ENCODE assay signal across 16 cellular contexts in genomic region chrX:9612146-9612505, GRCh38.
"Had no signal": no experiment of that assay in that cellular context is flagged by ENCODE, and none has a peak within 500 bp of the region (broad histone marks: within the 10 kb centered on the region; RNA-seq: fewer than 3 reads in every experiment).

No MANE protein-coding gene starts in this region.

- H3K27me3 ChIP-seq: gastroesophageal sphincter had no signal

- H3K9ac ChIP-seq: parathyroid adenoma had no signal

- H3K4me3 ChIP-seq: breast epithelium, gastroesophageal sphincter, lung had no signal

- H3K27ac ChIP-seq: breast epithelium, gastroesophageal sphincter, parathyroid adenoma had no signal

- H3K27ac Mint-ChIP-seq: endodermal cell; naive thymus-derived CD4-positive, alpha-beta T cell; stimulated activated memory B cell treated with anti-CD40 and anti-IgM and Interleukin-4, amounts not matched to agents 10 μg/mL and 1 μg/mL and 100 μg/mL, for 72 hours; T-helper 2 cell treated with Interferon-gamma antibody and Interleukin-4, amounts not matched to agents 5 μg/mL and 100 μg/mL, for 36 hours had no signal

- H3K9me3 ChIP-seq: breast epithelium, gastroesophageal sphincter had no signal

- H3K4me1 ChIP-seq: breast epithelium, gastroesophageal sphincter, parathyroid adenoma had no signal

- H3K36me3 ChIP-seq: breast epithelium, gastroesophageal sphincter had no signal

- H3K4me1 Mint-ChIP-seq: stimulated activated memory B cell treated with anti-CD40 and anti-IgM and Interleukin-4, amounts not matched to agents 10 μg/mL and 1 μg/mL and 100 μg/mL, for 72 hours had no signal

- H3K9me3 Mint-ChIP-seq: stimulated activated memory B cell treated with anti-CD40 and anti-IgM and Interleukin-4, amounts not matched to agents 10 μg/mL and 1 μg/mL and 100 μg/mL, for 72 hours; T-helper 2 cell treated with Interferon-gamma antibody and Interleukin-4, amounts not matched to agents 5 μg/mL and 100 μg/mL, for 36 hours had no signal

- H3K4me3 Mint-ChIP-seq: endodermal cell; naive thymus-derived CD4-positive, alpha-beta T cell; stimulated activated memory B cell treated with anti-CD40 and anti-IgM and Interleukin-4, amounts not matched to agents 10 μg/mL and 1 μg/mL and 100 μg/mL, for 72 hours; T-helper 2 cell treated with Interferon-gamma antibody and Interleukin-4, amounts not matched to agents 5 μg/mL and 100 μg/mL, for 36 hours had no signal

- H3K27me3 Mint-ChIP-seq: naive thymus-derived CD4-positive, alpha-beta T cell; stimulated activated memory B cell treated with anti-CD40 and anti-IgM and Interleukin-4, amounts not matched to agents 10 μg/mL and 1 μg/mL and 100 μg/mL, for 72 hours had no signal

- H3K36me3 Mint-ChIP-seq: stimulated activated memory B cell treated with anti-CD40 and anti-IgM and Interleukin-4, amounts not matched to agents 10 μg/mL and 1 μg/mL and 100 μg/mL, for 72 hours had no signal

- ATAC-seq: gastroesophageal sphincter; left colon; naive thymus-derived CD4-positive, alpha-beta T cell; stimulated activated memory B cell treated with anti-CD40 and anti-IgM and Interleukin-4, amounts not matched to agents 10 μg/mL and 1 μg/mL and 100 μg/mL, for 72 hours had no signal

- DNase-seq: activated CD4-positive, alpha-beta T cell treated with anti-CD3 and anti-CD28 coated beads, Interleukin-2, amount 50 U/mL, for 1 hour; activated CD4-positive, CD25-positive, alpha-beta regulatory T cell; activated CD8-positive, alpha-beta memory T cell treated with anti-CD3 and anti-CD28 coated beads for 24 hours; activated gamma-delta T cell treated with Interleukin-2 at 50 U/mL for 16 hours; anterior cingulate cortex; endodermal cell; erythroblast; left colon; naive thymus-derived CD4-positive, alpha-beta T cell; stimulated activated CD4-positive, alpha-beta T cell treated with anti-CD3 and anti-CD28 coated beads, Interleukin-2, amount 100 ng/mL, for 48 hours had no signal
